8 cellular contexts compared by ENCODE assay signal in genomic region chr14:91021991-91022621, GRCh38. TPM values are rescaled to one million over a fixed set of nuclear protein-coding genes. Genes with fewer than 3 reads are reported as not detected.
DNase-seq lines count a peak whose midpoint lies in the region; ATAC-seq and TF ChIP-seq lines count a peak whose summit lies in the region.

No MANE protein-coding gene starts in this region.

- 94% methylated on average over 1 of the region's 1 CpG for WGBS in liver

- H2AFZ ChIP-seq in DND-41 (ENCODE audit: low read depth, low read length) = peak overlapping the region; percentile 81
- H2AFZ ChIP-seq in Loucy (ENCODE audit: low read length) = no peak overlapping the region

- peak; percentile 67; the same call in 2 of the 3 replicates for ATAC-seq in DND-41 (ENCODE audit: insufficient read depth, low read depth)
- ATAC-seq in GM21526 (IDR thresholded peaks at IDR 0.05; ENCODE audit: low FRiP score, unreplicated experiment) = peak; percentile 39

- TF ChIP-seq RAD21 in liver (IDR thresholded peaks at IDR 0.05) = no peak

- H3K9me3 ChIP-seq in DND-41 (ENCODE audit: insufficient read depth, low read length, severe bottlenecking) = no peaks in the 10 kb centered on the region
- H3K9me3 ChIP-seq in Loucy (ENCODE audit: insufficient read depth, low read depth, low read length) = no peaks in the 10 kb centered on the region
- no peaks in the 10 kb centered on the region for H3K9me3 ChIP-seq in liver (ENCODE audit: control insufficient read depth in 4 of 4, low read length in 3 of 4)

- peak overlapping the region; percentile 22 to 58; a peak in 3 of 4 replicates for H3K4me3 ChIP-seq in DND-41 (ENCODE audit: low read depth in 1 of 2, low read length in 2 of 2)
- H3K4me3 ChIP-seq in Loucy (ENCODE audit: low read length, poor library complexity, severe bottlenecking) = peak overlapping the region; percentile 68
- peak overlapping the region; percentile 55 to 66 (median 59) for H3K4me3 ChIP-seq in liver (ENCODE audit: low read depth in 1 of 3, low read length in 3 of 3)

- H3K27ac ChIP-seq in DND-41 (ENCODE audit: low read length) (peak overlapping the region; percentile 80), liver (ENCODE audit: low read depth in 1 of 2, low read length in 2 of 2) (peak overlapping the region; percentile 58 to 82)

- H3K4me2 ChIP-seq in DND-41 (ENCODE audit: insufficient read depth, low read length) (peak overlapping the region; percentile 69), Loucy (ENCODE audit: low read depth, low read length, poor library complexity, severe bottlenecking) (peak overlapping the region; percentile 72)

- H4K20me1 ChIP-seq in DND-41 (ENCODE audit: insufficient read depth, low read length) = no peaks in the 10 kb centered on the region
- peaks cover 16% of the 10 kb centered on the region for H4K20me1 ChIP-seq in Loucy (ENCODE audit: insufficient read depth, low read length, poor library complexity, severe bottlenecking)

- H3K9me2 ChIP-seq in Loucy (replicated peaks; ENCODE audit: low read depth, low read length) = no peaks in the 10 kb centered on the region

- no peak for TF ChIP-seq CTCF in DND-41 (IDR thresholded peaks at IDR 0.05; ENCODE audit: borderline replicate concordance, extremely low read depth, low read length, poor library complexity, severe bottlenecking)
- no peak for TF ChIP-seq CTCF in Loucy (conservative IDR thresholded peaks at IDR 0.05; ENCODE audit: low read length)
- TF ChIP-seq CTCF in liver (IDR thresholded peaks at IDR 0.05; ENCODE audit: low read depth, low read length, missing input control) = no peak

- DNase-seq in DND-41 (no peak), OCI-M2 (lab: John Stamatoyannopoulos, UW; ENCODE audit: unreplicated experiment) (no peak), NCI-H524 (lab: John Stamatoyannopoulos, UW) (no peak), NCI-H2081 (lab: John Stamatoyannopoulos, UW) (no peak), NCI-H774 (lab: John Stamatoyannopoulos, UW) (no peak)

- H3K27me3 ChIP-seq in DND-41 (ENCODE audit: insufficient read depth, low read length, poor library complexity) (no peaks in the 10 kb centered on the region), Loucy (ENCODE audit: insufficient read depth, low read length, poor library complexity, severe bottlenecking) (no peaks in the 10 kb centered on the region), liver (ENCODE audit: control insufficient read depth in 4 of 4, insufficient read depth in 4 of 4, low read length in 3 of 4) (no peaks in the 10 kb centered on the region)

- H3K9ac ChIP-seq in DND-41 (ENCODE audit: low read depth, low read length) = peak overlapping the region; percentile 52
- H3K9ac ChIP-seq in Loucy (ENCODE audit: low read depth, low read length, poor library complexity, severe bottlenecking) = peak overlapping the region; percentile 63
- H3K9ac ChIP-seq in liver (ENCODE audit: low read depth in 1 of 2, low read length in 2 of 2) = peak overlapping the region; percentile 77 to 86

- H3F3A ChIP-seq in Loucy (ENCODE audit: low read depth) = no peaks in the 10 kb centered on the region

- H3K79me2 ChIP-seq in DND-41 (ENCODE audit: insufficient read depth, low read length) (no peaks in the 10 kb centered on the region), Loucy (ENCODE audit: insufficient read depth, low read length) (peaks cover 95% of the 10 kb centered on the region)

- H3K36me3 ChIP-seq in DND-41 (ENCODE audit: insufficient read depth, low read length) (no peaks in the 10 kb centered on the region), Loucy (ENCODE audit: insufficient read depth, low read length) (peaks cover 8% of the 10 kb centered on the region; the same call in 1 of the 2 replicates), liver (ENCODE audit: control insufficient read depth in 4 of 4, insufficient read depth in 3 of 4, low read depth in 1 of 4, low read length in 3 of 4) (no peaks in the 10 kb centered on the region)

- H3K4me1 ChIP-seq in DND-41 (ENCODE audit: insufficient read depth, low read length) (peaks cover 17% of the 10 kb centered on the region), Loucy (ENCODE audit: insufficient read depth, low read length, poor library complexity, severe bottlenecking) (peaks cover 6% of the 10 kb centered on the region), liver (ENCODE audit: control insufficient read depth in 4 of 4, insufficient read depth in 4 of 4, low read length in 3 of 4) (peaks cover 0 to 6% (median 2%) of the 10 kb centered on the region in 4 donors)

TF ChIP-seq in liver, 16 proteins besides CTCF, POLR2A, EP300 and RAD21:
- TF ChIP-seq NR2F2 (IDR thresholded peaks at IDR 0.05) (no peak), FOXA2 (IDR thresholded peaks at IDR 0.05) (no peak), HNF4G (IDR thresholded peaks at IDR 0.05) (no peak)

RNA-seq across cellular contexts. Expression of gene RPS6KA5, which starts 38.3 kb away (rescaled TPM):
- total RNA-seq in liver = 1 to 10 TPM; 1.4 to 2.3 TPM
- 1 to 10 TPM in 1 of 2 donors, under 1 TPM in 1; 0.52 to 1.1 TPM for polyA plus RNA-seq in liver
